ENCODE assay signal across 39 cellular contexts in genomic region chr6:20070047-20070446, GRCh38.
"Had no signal": no experiment of that assay in that cellular context is flagged by ENCODE, and none has a peak within 500 bp of the region (broad histone marks: within the 10 kb centered on the region; RNA-seq: fewer than 3 reads in every experiment).

No MANE protein-coding gene starts in this region.

- H3K36me3 ChIP-seq: adrenal gland, ascending aorta, brain microvascular endothelial cell, breast epithelium, cardiac muscle cell had no signal

- FAIRE-seq: astrocyte, bronchial epithelial cell had no signal

- DNase-seq: activated effector memory CD4-positive, alpha-beta T cell treated with anti-CD3 and anti-CD28 coated beads, Interleukin-2, amount 50 U/mL, for 16 hours; activated effector memory CD4-positive, alpha-beta T cell treated with Interleukin-2 at 50 U/mL for 16 hours; activated gamma-delta T cell; activated gamma-delta T cell treated with Interleukin-2 at 50 U/mL for 16 hours; activated naive CD4-positive, alpha-beta T cell; activated naive CD4-positive, alpha-beta T cell treated with anti-CD3 and anti-CD28 coated beads for 36 hours; activated naive CD4-positive, alpha-beta T cell treated with anti-CD3 and anti-CD28 coated beads, Interleukin-2, amount 10 ng/mL, durations not matched to agents 7 days and 5 days; activated naive CD4-positive, alpha-beta T cell treated with anti-CD3 and anti-CD28 coated beads, Interleukin-2, amount 50 U/mL, for 16 hours; activated naive CD4-positive, alpha-beta T cell treated with Interleukin-2 at 50 U/mL for 16 hours; activated naive CD8-positive, alpha-beta T cell treated with anti-CD3 and anti-CD28 coated beads for 36 hours; activated naive CD8-positive, alpha-beta T cell treated with anti-CD3 and anti-CD28 coated beads, Interleukin-2, amount 10 ng/mL, durations not matched to agents 7 days and 5 days; activated naive CD8-positive, alpha-beta T cell treated with anti-CD3 and anti-CD28 coated beads, Interleukin-2, amount 50 U/mL, for 24 hours; activated T-cell treated with anti-CD3 and anti-CD28 coated beads, Interleukin-2, amount 50 U/mL, for 24 hours; activated T-cell treated with anti-CD3 and anti-CD28 coated beads, Interleukin-2, amount 50 U/mL, for 4 hours; activated T-cell treated with anti-CD3 and anti-CD28 coated beads, Interleukin-2, amount 50 U/mL, for 48 hours; activated T-cell treated with anti-CD3 and anti-CD28 coated beads, Interleukin-2, amount 50 U/mL, for 72 hours; adrenal gland; amniotic stem cell; amygdala; anterior cingulate cortex; aorta; body of pancreas; brain microvascular endothelial cell; caudate nucleus; central memory CD4-positive, alpha-beta T cell; cerebellar nuclear complex had no signal

- H3K36me3 Mint-ChIP-seq: activated naive CD4-positive, alpha-beta T cell treated with anti-CD3 and anti-CD28 coated beads, Interleukin-2, amount 10 ng/mL, durations not matched to agents 7 days and 5 days; activated naive CD8-positive, alpha-beta T cell; activated naive CD8-positive, alpha-beta T cell treated with anti-CD3 and anti-CD28 coated beads for 36 hours; activated naive CD8-positive, alpha-beta T cell treated with anti-CD3 and anti-CD28 coated beads, Interleukin-2, amount 10 ng/mL, durations not matched to agents 7 days and 5 days; brain had no signal

- H3K27ac ChIP-seq: adrenal gland, ascending aorta, body of pancreas, brain microvascular endothelial cell, breast epithelium, cardiac muscle cell had no signal

- H3K4me3 Mint-ChIP-seq: activated naive CD4-positive, alpha-beta T cell treated with anti-CD3 and anti-CD28 coated beads for 36 hours; activated naive CD4-positive, alpha-beta T cell treated with anti-CD3 and anti-CD28 coated beads, Interleukin-2, amount 10 ng/mL, durations not matched to agents 7 days and 5 days; activated naive CD4-positive, alpha-beta T cell treated with anti-CD3 and anti-CD28 coated beads, Interleukin-2, amount 50 U/mL, for 24 hours; activated naive CD8-positive, alpha-beta T cell; activated naive CD8-positive, alpha-beta T cell treated with anti-CD3 and anti-CD28 coated beads for 36 hours; activated naive CD8-positive, alpha-beta T cell treated with anti-CD3 and anti-CD28 coated beads, Interleukin-2, amount 10 ng/mL, durations not matched to agents 7 days and 5 days; activated naive CD8-positive, alpha-beta T cell treated with anti-CD3 and anti-CD28 coated beads, Interleukin-2, amount 50 U/mL, for 24 hours; activated T-cell treated with anti-CD3 and anti-CD28 coated beads, Interleukin-2, amount 50 U/mL, for 24 hours; activated T-cell treated with anti-CD3 and anti-CD28 coated beads, Interleukin-2, amount 50 U/mL, for 4 hours; activated T-cell treated with anti-CD3 and anti-CD28 coated beads, Interleukin-2, amount 50 U/mL, for 72 hours; activated T-helper 1 cell treated with anti-CD3 and anti-CD28 coated beads, Interleukin-12 subunit alpha, Interleukin-12 subunit beta, Interleukin-2, Interleukin-4 antibody, amounts not matched to agents 30 ng/mL and 10 ng/mL and 1 ng/mL, durations not matched to agents 14 hours and 24 hours and 36 hours; activated T-helper 17 cell treated with anti-CD3 and anti-CD28 coated beads, Interleukin-2, amount 50 U/mL, for 72 hours; central memory CD8-positive, alpha-beta T cell had no signal

- H3K27me3 Mint-ChIP-seq: activated T-helper 17 cell treated with anti-CD3 and anti-CD28 coated beads, Interleukin-2, amount 50 U/mL, for 72 hours had no signal

- H3K27me3 ChIP-seq: adrenal gland, ascending aorta, body of pancreas, brain microvascular endothelial cell, breast epithelium, cardiac muscle cell had no signal

- ATAC-seq: activated naive CD4-positive, alpha-beta T cell treated with anti-CD3 and anti-CD28 coated beads, Interleukin-2, amount 50 U/mL, for 72 hours; activated naive CD8-positive, alpha-beta T cell treated with anti-CD3 and anti-CD28 coated beads, Interleukin-2, amount 50 U/mL, for 24 hours; activated T-cell treated with anti-CD3 and anti-CD28 coated beads, Interleukin-2, amount 50 U/mL, for 4 hours; activated T-cell treated with anti-CD3 and anti-CD28 coated beads, Interleukin-2, amount 50 U/mL, for 72 hours; activated T-helper 17 cell treated with anti-CD3 and anti-CD28 coated beads, Interleukin-2, amount 50 U/mL, for 72 hours; body of pancreas had no signal

- H3K27ac Mint-ChIP-seq: activated naive CD4-positive, alpha-beta T cell treated with anti-CD3 and anti-CD28 coated beads for 36 hours; activated naive CD4-positive, alpha-beta T cell treated with anti-CD3 and anti-CD28 coated beads, Interleukin-2, amount 10 ng/mL, durations not matched to agents 7 days and 5 days; activated naive CD4-positive, alpha-beta T cell treated with anti-CD3 and anti-CD28 coated beads, Interleukin-2, amount 50 U/mL, for 24 hours; activated naive CD4-positive, alpha-beta T cell treated with anti-CD3 and anti-CD28 coated beads, Interleukin-2, amount 50 U/mL, for 72 hours; activated naive CD8-positive, alpha-beta T cell; activated naive CD8-positive, alpha-beta T cell treated with anti-CD3 and anti-CD28 coated beads for 36 hours; activated naive CD8-positive, alpha-beta T cell treated with anti-CD3 and anti-CD28 coated beads, Interleukin-2, amount 10 ng/mL, durations not matched to agents 7 days and 5 days; activated naive CD8-positive, alpha-beta T cell treated with anti-CD3 and anti-CD28 coated beads, Interleukin-2, amount 50 U/mL, for 24 hours; activated T-cell treated with anti-CD3 and anti-CD28 coated beads, Interleukin-2, amount 50 U/mL, for 24 hours; activated T-cell treated with anti-CD3 and anti-CD28 coated beads, Interleukin-2, amount 50 U/mL, for 72 hours; activated T-helper 1 cell treated with anti-CD3 and anti-CD28 coated beads, Interleukin-12 subunit alpha, Interleukin-12 subunit beta, Interleukin-2, Interleukin-4 antibody, amounts not matched to agents 30 ng/mL and 10 ng/mL and 1 ng/mL, durations not matched to agents 14 hours and 24 hours and 36 hours; activated T-helper 17 cell treated with anti-CD3 and anti-CD28 coated beads, Interleukin-2, amount 50 U/mL, for 72 hours; activated T-helper 2 cell treated with anti-CD3 and anti-CD28 coated beads, Interferon-gamma antibody, Interleukin-2, Interleukin-4, amounts not matched to agents 10 μg/mL and 5 μg/mL and 100 μg/mL, durations not matched to agents 14 hours and 24 hours and 36 hours had no signal

- H3K4me1 Mint-ChIP-seq: activated naive CD4-positive, alpha-beta T cell treated with anti-CD3 and anti-CD28 coated beads, Interleukin-2, amount 10 ng/mL, durations not matched to agents 7 days and 5 days; activated naive CD4-positive, alpha-beta T cell treated with anti-CD3 and anti-CD28 coated beads, Interleukin-2, amount 50 U/mL, for 24 hours; activated naive CD8-positive, alpha-beta T cell treated with anti-CD3 and anti-CD28 coated beads for 36 hours; activated naive CD8-positive, alpha-beta T cell treated with anti-CD3 and anti-CD28 coated beads, Interleukin-2, amount 10 ng/mL, durations not matched to agents 7 days and 5 days; activated naive CD8-positive, alpha-beta T cell treated with anti-CD3 and anti-CD28 coated beads, Interleukin-2, amount 50 U/mL, for 24 hours; activated T-helper 17 cell treated with anti-CD3 and anti-CD28 coated beads, Interleukin-2, amount 50 U/mL, for 72 hours; central memory CD8-positive, alpha-beta T cell had no signal

- H3K4me1 ChIP-seq: adrenal gland, ascending aorta, body of pancreas, breast epithelium had no signal

- H3K4me3 ChIP-seq: adrenal gland, ascending aorta, body of pancreas, breast epithelium, cardiac muscle cell had no signal

- H3K9me3 Mint-ChIP-seq: activated naive CD4-positive, alpha-beta T cell treated with anti-CD3 and anti-CD28 coated beads for 36 hours; activated naive CD4-positive, alpha-beta T cell treated with anti-CD3 and anti-CD28 coated beads, Interleukin-2, amount 50 U/mL, for 72 hours; activated naive CD8-positive, alpha-beta T cell treated with anti-CD3 and anti-CD28 coated beads for 36 hours; activated naive CD8-positive, alpha-beta T cell treated with anti-CD3 and anti-CD28 coated beads, Interleukin-2, amount 10 ng/mL, durations not matched to agents 7 days and 5 days; activated T-cell treated with anti-CD3 and anti-CD28 coated beads, Interleukin-2, amount 50 U/mL, for 72 hours; central memory CD8-positive, alpha-beta T cell had no signal

- H3K9me3 ChIP-seq: adrenal gland, ascending aorta, body of pancreas had no signal
